Comparison of ENCODE assay signal across 8 cellular contexts in the genomic region with DNA sequence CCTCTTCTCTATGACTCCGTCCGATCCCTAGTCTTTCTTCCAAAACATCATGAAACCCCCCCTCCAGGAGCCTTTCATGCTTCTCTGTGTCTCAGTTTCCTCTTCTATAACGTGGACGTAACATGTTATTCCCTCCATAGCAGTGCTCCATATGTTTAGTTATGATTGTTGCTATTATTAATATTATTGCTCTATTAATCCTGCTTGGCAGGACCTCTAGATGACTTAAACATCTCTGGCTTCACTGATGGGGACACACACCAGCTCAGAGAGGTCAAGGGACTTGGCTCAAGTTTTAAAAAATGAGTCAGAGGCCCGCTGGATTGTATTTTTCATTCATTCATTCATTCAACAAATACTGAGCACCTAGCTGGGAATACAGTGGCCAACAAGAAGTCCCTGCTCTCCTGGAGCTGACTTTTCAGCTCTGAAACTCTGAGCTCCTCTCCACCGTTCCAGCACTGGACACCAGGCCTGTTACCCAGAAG. TPM values are rescaled to one million over a fixed set of nuclear protein-coding genes. Genes with fewer than 3 reads are reported as not detected.
DNase-seq lines count a peak whose midpoint lies in the region; ATAC-seq, FAIRE-seq and TF ChIP-seq lines count a peak whose summit lies in the region.

No MANE protein-coding gene starts in this region.

- H3K27ac ChIP-seq in RWPE1 = peak overlapping the region; percentile 87

- no peak for FAIRE-seq in HTR-8/SVneo (lab: Jason Lieb, UNC)

- POLR2A ChIA-PET in RWPE1 (lab: Yijun Ruan, JAX; ENCODE audit: low non-redundant PET) = interaction anchor here (0.6 kb wide), 1 partner anchor 16 kb away, joined by 4 read pairs; no protein-coding TSS in a partner anchor

- DNase-seq in RWPE1 (ENCODE audit: low spot score) (no peak), fibroblast of gingiva (ENCODE audit: low read depth) (peak; percentile 24), renal cortical epithelial cell (ENCODE audit: low read depth) (peak; percentile 22), head of caudate nucleus (no peak), HTR-8/SVneo (ENCODE audit: insufficient read length, low spot score) (no peak), amniotic stem cell (lab: John Stamatoyannopoulos, UW) (no peak)

- ATAC-seq in GM21423 (IDR thresholded peaks at IDR 0.05; ENCODE audit: unreplicated experiment) = no peak

- intact Hi-C loops in head of caudate nucleus (cut with DNase I) = loop anchor here (5.0 kb wide), 1 partner anchor 160 kb away; no protein-coding TSS in a partner anchor

- no peak for TF ChIP-seq CTCF in GM12875 (IDR thresholded peaks at IDR 0.05; ENCODE audit: borderline replicate concordance, insufficient read depth, low read depth, low read length)
- TF ChIP-seq CTCF in RWPE1 (conservative IDR thresholded peaks at IDR 0.05; ENCODE audit: low read depth) = no peak

- H3K4me3 ChIP-seq in GM12875 (ENCODE audit: low read depth, low read length) = peak overlapping the region; percentile 40

- CTCF ChIA-PET in RWPE1 (lab: Yijun Ruan, JAX) = interaction anchor here (0.7 to 1.1 kb wide), 4 partner anchors 9 to 251 kb away, joined by 3 to 6 read pairs (median 4); no protein-coding TSS in a partner anchor

RNA-seq across cellular contexts. Expression of a gene that starts 0.4 kb away (rescaled TPM):
- total RNA-seq in renal cortical epithelial cell = 3.3 and 10.8 TPM in 2 replicates

RNA-seq across cellular contexts. Expression of a gene that starts 24.9 kb away (rescaled TPM):
- total RNA-seq in renal cortical epithelial cell = 2.3 and 3.3 TPM in 2 replicates

Comparison
In these comparisons a context has a peak if more than half of its experiments do, and no peak if none do; other contexts are left out.
1. DNase-seq: peak in fibroblast of gingiva (single experiment) and renal cortical epithelial cell (single experiment); none in RWPE1 (single experiment), head of caudate nucleus (0 of 42), HTR-8/SVneo (single experiment) and amniotic stem cell (single experiment).